Comparison of ENCODE assay signal across 1 cellular context in the genomic region with DNA sequence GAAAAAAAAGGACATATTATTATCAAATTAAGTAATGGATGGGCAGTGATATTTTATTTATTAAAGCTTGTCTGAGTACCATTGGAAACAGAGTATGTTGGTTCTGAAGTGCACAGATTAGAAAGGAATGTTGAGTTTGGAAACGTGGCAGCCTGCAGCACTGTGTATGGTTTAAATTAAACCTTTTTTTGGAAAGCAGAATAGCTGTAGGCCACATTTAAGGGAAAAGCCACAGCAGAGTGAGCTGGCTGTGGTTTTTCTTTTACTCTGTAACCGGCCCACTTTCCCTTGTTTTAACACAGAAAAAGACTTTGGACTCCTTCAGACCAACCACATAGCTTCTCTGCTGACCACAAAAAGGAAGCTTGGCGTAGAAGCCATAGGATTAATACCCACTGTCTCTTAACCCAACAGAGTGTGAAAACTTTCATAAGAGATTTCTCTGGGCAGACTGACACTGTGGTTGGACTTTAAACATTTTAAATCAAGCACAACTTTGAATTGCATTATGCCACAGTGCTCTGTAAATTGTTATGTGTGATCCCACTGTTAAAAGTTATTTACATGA.
TF ChIP-seq lines count a peak whose summit lies in the region.

No MANE protein-coding gene starts in this region.

TF ChIP-seq in GM23338, 12 proteins besides CTCF, POLR2A, EP300 and RAD21 (continued from another document):
- TF ChIP-seq, protein P1, sequence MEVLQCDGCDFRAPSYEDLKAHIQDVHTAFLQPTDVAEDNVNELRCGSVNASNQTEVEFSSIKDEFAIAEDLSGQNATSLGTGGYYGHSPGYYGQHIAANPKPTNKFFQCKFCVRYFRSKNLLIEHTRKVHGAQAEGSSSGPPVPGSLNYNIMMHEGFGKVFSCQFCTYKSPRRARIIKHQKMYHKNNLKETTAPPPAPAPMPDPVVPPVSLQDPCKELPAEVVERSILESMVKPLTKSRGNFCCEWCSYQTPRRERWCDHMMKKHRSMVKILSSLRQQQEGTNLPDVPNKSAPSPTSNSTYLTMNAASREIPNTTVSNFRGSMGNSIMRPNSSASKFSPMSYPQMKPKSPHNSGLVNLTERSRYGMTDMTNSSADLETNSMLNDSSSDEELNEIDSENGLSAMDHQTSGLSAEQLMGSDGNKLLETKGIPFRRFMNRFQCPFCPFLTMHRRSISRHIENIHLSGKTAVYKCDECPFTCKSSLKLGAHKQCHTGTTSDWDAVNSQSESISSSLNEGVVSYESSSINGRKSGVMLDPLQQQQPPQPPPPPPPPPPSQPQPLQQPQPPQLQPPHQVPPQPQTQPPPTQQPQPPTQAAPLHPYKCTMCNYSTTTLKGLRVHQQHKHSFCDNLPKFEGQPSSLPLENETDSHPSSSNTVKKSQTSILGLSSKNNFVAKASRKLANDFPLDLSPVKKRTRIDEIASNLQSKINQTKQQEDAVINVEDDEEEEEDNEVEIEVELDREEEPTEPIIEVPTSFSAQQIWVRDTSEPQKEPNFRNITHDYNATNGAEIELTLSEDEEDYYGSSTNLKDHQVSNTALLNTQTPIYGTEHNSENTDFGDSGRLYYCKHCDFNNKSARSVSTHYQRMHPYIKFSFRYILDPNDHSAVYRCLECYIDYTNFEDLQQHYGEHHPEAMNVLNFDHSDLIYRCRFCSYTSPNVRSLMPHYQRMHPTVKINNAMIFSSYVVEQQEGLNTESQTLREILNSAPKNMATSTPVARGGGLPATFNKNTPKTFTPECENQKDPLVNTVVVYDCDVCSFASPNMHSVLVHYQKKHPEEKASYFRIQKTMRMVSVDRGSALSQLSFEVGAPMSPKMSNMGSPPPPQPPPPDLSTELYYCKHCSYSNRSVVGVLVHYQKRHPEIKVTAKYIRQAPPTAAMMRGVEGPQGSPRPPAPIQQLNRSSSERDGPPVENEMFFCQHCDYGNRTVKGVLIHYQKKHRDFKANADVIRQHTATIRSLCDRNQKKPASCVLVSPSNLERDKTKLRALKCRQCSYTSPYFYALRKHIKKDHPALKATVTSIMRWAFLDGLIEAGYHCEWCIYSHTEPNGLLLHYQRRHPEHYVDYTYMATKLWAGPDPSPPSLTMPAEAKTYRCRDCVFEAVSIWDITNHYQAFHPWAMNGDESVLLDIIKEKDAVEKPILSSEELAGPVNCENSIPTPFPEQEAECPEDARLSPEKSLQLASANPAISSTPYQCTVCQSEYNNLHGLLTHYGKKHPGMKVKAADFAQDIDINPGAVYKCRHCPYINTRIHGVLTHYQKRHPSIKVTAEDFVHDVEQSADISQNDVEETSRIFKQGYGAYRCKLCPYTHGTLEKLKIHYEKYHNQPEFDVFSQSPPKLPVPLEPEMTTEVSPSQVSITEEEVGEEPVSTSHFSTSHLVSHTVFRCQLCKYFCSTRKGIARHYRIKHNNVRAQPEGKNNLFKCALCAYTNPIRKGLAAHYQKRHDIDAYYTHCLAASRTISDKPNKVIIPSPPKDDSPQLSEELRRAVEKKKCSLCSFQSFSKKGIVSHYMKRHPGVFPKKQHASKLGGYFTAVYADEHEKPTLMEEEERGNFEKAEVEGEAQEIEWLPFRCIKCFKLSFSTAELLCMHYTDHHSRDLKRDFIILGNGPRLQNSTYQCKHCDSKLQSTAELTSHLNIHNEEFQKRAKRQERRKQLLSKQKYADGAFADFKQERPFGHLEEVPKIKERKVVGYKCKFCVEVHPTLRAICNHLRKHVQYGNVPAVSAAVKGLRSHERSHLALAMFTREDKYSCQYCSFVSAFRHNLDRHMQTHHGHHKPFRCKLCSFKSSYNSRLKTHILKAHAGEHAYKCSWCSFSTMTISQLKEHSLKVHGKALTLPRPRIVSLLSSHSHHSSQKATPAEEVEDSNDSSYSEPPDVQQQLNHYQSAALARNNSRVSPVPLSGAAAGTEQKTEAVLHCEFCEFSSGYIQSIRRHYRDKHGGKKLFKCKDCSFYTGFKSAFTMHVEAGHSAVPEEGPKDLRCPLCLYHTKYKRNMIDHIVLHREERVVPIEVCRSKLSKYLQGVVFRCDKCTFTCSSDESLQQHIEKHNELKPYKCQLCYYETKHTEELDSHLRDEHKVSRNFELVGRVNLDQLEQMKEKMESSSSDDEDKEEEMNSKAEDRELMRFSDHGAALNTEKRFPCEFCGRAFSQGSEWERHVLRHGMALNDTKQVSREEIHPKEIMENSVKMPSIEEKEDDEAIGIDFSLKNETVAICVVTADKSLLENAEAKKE (CRISPR knock-in tag; IDR thresholded peaks at IDR 0.05): no peak
- TF ChIP-seq, protein P2, sequence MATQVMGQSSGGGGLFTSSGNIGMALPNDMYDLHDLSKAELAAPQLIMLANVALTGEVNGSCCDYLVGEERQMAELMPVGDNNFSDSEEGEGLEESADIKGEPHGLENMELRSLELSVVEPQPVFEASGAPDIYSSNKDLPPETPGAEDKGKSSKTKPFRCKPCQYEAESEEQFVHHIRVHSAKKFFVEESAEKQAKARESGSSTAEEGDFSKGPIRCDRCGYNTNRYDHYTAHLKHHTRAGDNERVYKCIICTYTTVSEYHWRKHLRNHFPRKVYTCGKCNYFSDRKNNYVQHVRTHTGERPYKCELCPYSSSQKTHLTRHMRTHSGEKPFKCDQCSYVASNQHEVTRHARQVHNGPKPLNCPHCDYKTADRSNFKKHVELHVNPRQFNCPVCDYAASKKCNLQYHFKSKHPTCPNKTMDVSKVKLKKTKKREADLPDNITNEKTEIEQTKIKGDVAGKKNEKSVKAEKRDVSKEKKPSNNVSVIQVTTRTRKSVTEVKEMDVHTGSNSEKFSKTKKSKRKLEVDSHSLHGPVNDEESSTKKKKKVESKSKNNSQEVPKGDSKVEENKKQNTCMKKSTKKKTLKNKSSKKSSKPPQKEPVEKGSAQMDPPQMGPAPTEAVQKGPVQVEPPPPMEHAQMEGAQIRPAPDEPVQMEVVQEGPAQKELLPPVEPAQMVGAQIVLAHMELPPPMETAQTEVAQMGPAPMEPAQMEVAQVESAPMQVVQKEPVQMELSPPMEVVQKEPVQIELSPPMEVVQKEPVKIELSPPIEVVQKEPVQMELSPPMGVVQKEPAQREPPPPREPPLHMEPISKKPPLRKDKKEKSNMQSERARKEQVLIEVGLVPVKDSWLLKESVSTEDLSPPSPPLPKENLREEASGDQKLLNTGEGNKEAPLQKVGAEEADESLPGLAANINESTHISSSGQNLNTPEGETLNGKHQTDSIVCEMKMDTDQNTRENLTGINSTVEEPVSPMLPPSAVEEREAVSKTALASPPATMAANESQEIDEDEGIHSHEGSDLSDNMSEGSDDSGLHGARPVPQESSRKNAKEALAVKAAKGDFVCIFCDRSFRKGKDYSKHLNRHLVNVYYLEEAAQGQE (IDR thresholded peaks at IDR 0.05; ENCODE audit: unreplicated experiment): no peak
- TF ChIP-seq EZH2phosphoT487 (IDR thresholded peaks at IDR 0.05; ENCODE audit: unreplicated experiment) (no peak), JUNB (IDR thresholded peaks at IDR 0.05; ENCODE audit: unreplicated experiment) (no peak), CREB1 (CRISPR knock-in tag; IDR thresholded peaks at IDR 0.05; ENCODE audit: low read depth) (no peak)
